In the genomic region with DNA sequence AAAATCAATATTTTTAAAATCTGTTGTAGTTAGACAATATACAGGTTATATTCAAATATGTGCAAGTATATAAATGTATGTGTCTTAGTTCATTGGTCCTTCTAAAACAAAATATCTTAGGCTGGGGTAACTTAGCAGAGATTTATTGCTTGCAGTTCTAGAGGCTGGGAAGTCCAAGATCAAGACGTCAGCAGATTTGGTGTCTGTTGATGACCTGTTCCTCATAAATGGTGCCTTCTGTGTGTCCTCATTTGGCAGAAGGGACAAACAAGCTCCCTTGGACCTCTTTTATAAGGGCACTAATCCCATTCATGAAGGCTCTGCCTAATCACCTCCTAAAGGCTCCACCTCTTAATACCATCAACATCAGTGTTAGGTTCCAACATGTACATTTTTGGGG, we compare ENCODE assay signal across 31 cellular contexts. TPM values are rescaled to one million over a fixed set of nuclear protein-coding genes. Genes with fewer than 3 reads are reported as not detected.
DNase-seq lines count a peak whose midpoint lies in the region; ATAC-seq, FAIRE-seq and TF ChIP-seq lines count a peak whose summit lies in the region.
"Had no signal": no experiment of that assay in that cellular context is flagged by ENCODE, and none has a peak within 500 bp of the region (broad histone marks: within the 10 kb centered on the region; RNA-seq: fewer than 3 reads in every experiment).

No MANE protein-coding gene starts in this region.

- no peak for TF ChIP-seq RAD21 in HepG2 (CRISPR knock-in tag; IDR thresholded peaks at IDR 0.05)

- H2AFZ ChIP-seq in HepG2 (ENCODE audit: low read length): no peak overlapping the region

- DNase-seq in HepG2 (ENCODE audit: low spot score) (no peak), right lobe of liver (no peak), AG20443 (ENCODE audit: low spot score) (no peak)
- DNase-seq: 8988T; ACHN; AML-193; BE2C; C1 segment of cervical spinal cord; Caco-2; Calu3; CD4-positive, alpha-beta memory T cell; CD4-positive, alpha-beta T cell; CD4-positive, CD25-positive, alpha-beta regulatory T cell; CD8-positive, alpha-beta memory T cell; CD8-positive, alpha-beta T cell; COR-L47; DMS 273 treated with DMSO at 0.1 percent for 48 hours; DMS153; DMS53; DMS79; DMS79 treated with DMSO at 0.1 percent for 48 hours; DND-41; EL had no signal

- H3K4me3 ChIP-seq in HepG2 (replicated peaks in 1 of 3; ENCODE audit: insufficient read depth in 1 of 3, low read depth in 2 of 3, low read length in 3 of 3) (no peak overlapping the region), right lobe of liver (no peak overlapping the region), HEK293 (ENCODE audit: low read depth, low read length) (no peak overlapping the region)
- H3K4me3 ChIP-seq: A549; BLaER1; BLaER1 treated with 17β-estradiol and CSF1 and Interleukin-3, amounts not matched to agents 10 nM and 100 nM had no signal

- no peak for FAIRE-seq in HepG2 (lab: Jason Lieb, UNC)
- FAIRE-seq: A204.1, A549, D721Med had no signal

- H3K36me3 ChIP-seq in HepG2 (replicated peaks in 1 of 2; ENCODE audit: control insufficient read depth in 1 of 2, insufficient read depth in 2 of 2, low read length in 2 of 2) (no peaks in the 10 kb centered on the region; a peak in 1 of 5 replicates), right lobe of liver (no peaks in the 10 kb centered on the region), HEK293 (ENCODE audit: control insufficient read depth in 2 of 2, insufficient read depth in 1 of 2, low read length in 2 of 2) (peaks cover 0 to 4% of the 10 kb centered on the region in 2 experiments; a peak in 2 of 3 replicates)
- H3K36me3 ChIP-seq: BE2C had no signal

- no peak for TF ChIP-seq EP300 in HepG2 (IDR thresholded peaks at IDR 0.05; ENCODE audit: low read depth in 2 of 2, low read length in 2 of 2)
- TF ChIP-seq EP300 in HepG2 (CRISPR knock-in tag; IDR thresholded peaks at IDR 0.05; ENCODE audit: borderline replicate concordance): no peak

- TF ChIP-seq POLR2A in HepG2 (IDR thresholded peaks at IDR 0.05; ENCODE audit: insufficient read depth in 1 of 2, low read depth in 2 of 2, low read length in 2 of 2) (no peak), right lobe of liver (IDR thresholded peaks at IDR 0.05) (no peak)

- H3K27me3 ChIP-seq in HepG2 (ENCODE audit: control insufficient read depth in 1 of 2, insufficient read depth in 2 of 2, low read length in 2 of 2) (no peaks in the 10 kb centered on the region), right lobe of liver (no peaks in the 10 kb centered on the region)
- H3K27me3 ChIP-seq: BE2C; BLaER1; BLaER1 treated with 17β-estradiol and CSF1 and Interleukin-3, amounts not matched to agents 10 nM and 100 nM had no signal

- WGBS in HepG2 (ENCODE audit: low lambda C conversion rate): 100% methylated on average over 1 of the region's 1 CpG
- 100% methylated on average over 1 of the region's 1 CpG for WGBS in right lobe of liver (ENCODE audit: insufficient coverage, low coverage, low lambda C conversion rate, missing lambda C conversion rate)

- ATAC-seq in HepG2: no peak
- no peak for ATAC-seq in right lobe of liver
- ATAC-seq: A549; CD8-positive, alpha-beta T cell had no signal

- CTCF ChIA-PET in HepG2 (lab: Yijun Ruan, JAX; ENCODE audit: low intra/inter-chr PET ratio, low total read pairs) (no interaction called here), HEK293 (lab: Yijun Ruan, JAX) (no interaction called here)

- no peaks in the 10 kb centered on the region for H4K20me1 ChIP-seq in HepG2 (ENCODE audit: insufficient read depth, low read length)

- in situ Hi-C loops in HepG2 (cut with HindIII; ENCODE audit: extremely low pct_ligation_motif_present, low pct_unique_long_range_greater_than_20kb): no loop called here

- TF ChIP-seq CTCF in HepG2 (CRISPR knock-in tag; IDR thresholded peaks at IDR 0.05): no peak
- no peak for TF ChIP-seq CTCF in right lobe of liver (IDR thresholded peaks at IDR 0.05)
- TF ChIP-seq CTCF in HEK293 (tag by site-specific recombination; IDR thresholded peaks at IDR 0.05): no peak

- intact Hi-C loops in HepG2 (cut with micrococcal nuclease; ENCODE audit: unreplicated experiment): no loop called here
- intact Hi-C loops in right lobe of liver (cut with DNase I): no loop called here

- no peak overlapping the region for H3K4me2 ChIP-seq in HepG2 (ENCODE audit: low read depth, low read length)
- H3K4me2 ChIP-seq: A549; BLaER1; BLaER1 treated with 17β-estradiol and CSF1 and Interleukin-3, amounts not matched to agents 10 nM and 100 nM had no signal

- H3K4me1 ChIP-seq in HepG2 (ENCODE audit: insufficient read depth, low read length): no peaks in the 10 kb centered on the region
- no peaks in the 10 kb centered on the region for H3K4me1 ChIP-seq in right lobe of liver
- H3K4me1 ChIP-seq in HEK293 (ENCODE audit: control insufficient read depth, insufficient read depth, low read length): no peaks in the 10 kb centered on the region
- H3K4me1 ChIP-seq: BE2C, BLaER1, Caco-2 had no signal

- no peak overlapping the region for H3K9ac ChIP-seq in HepG2 (ENCODE audit: insufficient read depth, low read depth, low read length)
- H3K9ac ChIP-seq: BLaER1; BLaER1 treated with 17β-estradiol and CSF1 and Interleukin-3, amounts not matched to agents 10 nM and 100 nM had no signal

- no peaks in the 10 kb centered on the region for H3K9me3 ChIP-seq in HepG2 (ENCODE audit: low read length)
- H3K9me3 ChIP-seq in right lobe of liver: no peaks in the 10 kb centered on the region
- H3K9me3 ChIP-seq in HEK293 (ENCODE audit: control insufficient read depth, insufficient read depth, low read depth, low read length): no peaks in the 10 kb centered on the region
- H3K9me3 ChIP-seq: A549, BE2C had no signal

- no TSS peak for BruUV-seq in HepG2 (replicated peaks; lab: Mats Ljungman, UMichigan)

- H3K79me2 ChIP-seq in HepG2 (ENCODE audit: insufficient read depth, low read length): peaks cover 10% of the 10 kb centered on the region

- no peak overlapping the region for H3K27ac ChIP-seq in HepG2 (ENCODE audit: extremely low read length, insufficient read depth, low read length)
- H3K27ac ChIP-seq in right lobe of liver: no peak overlapping the region
- no peak overlapping the region for H3K27ac ChIP-seq in HEK293 (ENCODE audit: extremely low read depth, low read depth, low read length)
- H3K27ac ChIP-seq: 22Rv1; A549; BLaER1; BLaER1 treated with 17β-estradiol and CSF1 and Interleukin-3, amounts not matched to agents 10 nM and 100 nM; C4-2B had no signal

- POLR2A ChIA-PET in HepG2 (lab: Yijun Ruan, JAX): no interaction called here
- POLR2A ChIA-PET in HEK293 (lab: Yijun Ruan, JAX): no interaction called here

TF ChIP-seq in HEK293, 187 proteins besides CTCF, POLR2A, EP300 and RAD21:
- TF ChIP-seq ZNF792 (tag by site-specific recombination; IDR thresholded peaks at IDR 0.05): no peak
- TF ChIP-seq ZFP37 (tag by site-specific recombination; IDR thresholded peaks at IDR 0.05): no peak
- TF ChIP-seq SETDB1 (IDR thresholded peaks at IDR 0.05; ENCODE audit: insufficient read length, low read length): peak; percentile 78
- TF ChIP-seq ZNF112 (tag by site-specific recombination; IDR thresholded peaks at IDR 0.05): no peak

RNA-seq across cellular contexts. Expression of a gene that starts 31.3 kb away (rescaled TPM):
- total RNA-seq in HepG2 (2016; rRNA removed; fragmentation: Illumina TruSeq; extraction: Trizol): 25.6 and 28.4 TPM in 2 replicates
- 44.8 and 46.3 TPM in 2 replicates for total RNA-seq in HepG2 (2016; cell fraction: cytosol; rRNA removed; fragmentation: Illumina TruSeq; extraction: Trizol; ENCODE audit: low read depth)
- total RNA-seq in HepG2 (2016; cell fraction: insoluble cytoplasmic fraction; rRNA removed; fragmentation: Illumina TruSeq; extraction: Trizol): 21.9 and 28.8 TPM in 2 replicates
- total RNA-seq in HepG2 (2016; cell fraction: membrane; rRNA removed; fragmentation: Illumina TruSeq; extraction: Trizol): 68.2 and 73.5 TPM in 2 replicates
- total RNA-seq in HepG2 (2016; cell fraction: nucleus; rRNA removed; fragmentation: Illumina TruSeq; extraction: Trizol): 23.7 and 25.0 TPM in 2 replicates
- 25.7 and 32.4 TPM in 2 replicates for polyA plus RNA-seq in HepG2 (2011; rRNA removed)
- 31.0 and 32.8 TPM in 2 replicates for polyA plus RNA-seq in HepG2 (2011; cell fraction: cytosol; rRNA removed)
- 71.0 and 77.5 TPM in 2 replicates for polyA plus RNA-seq in HepG2 (2011; cell fraction: nucleus; rRNA removed)
- polyA plus RNA-seq in HepG2 (2012): 45.1 and 50.7 TPM in 2 replicates
- polyA plus RNA-seq in HepG2 (2016; cell fraction: cytosol; fragmentation: Illumina TruSeq; extraction: Trizol; ENCODE audit: low read depth): 96.9 and 104 TPM in 2 replicates
- 42.9 and 54.1 TPM in 2 replicates for polyA plus RNA-seq in HepG2 (2016; cell fraction: insoluble cytoplasmic fraction; fragmentation: Illumina TruSeq; extraction: Trizol; ENCODE audit: low read depth)
- polyA plus RNA-seq in HepG2 (2016; cell fraction: membrane; fragmentation: Illumina TruSeq; extraction: Trizol; ENCODE audit: low read depth): 133 and 138 TPM in 2 replicates
- polyA plus RNA-seq in HepG2 (2016; cell fraction: nucleus; fragmentation: Illumina TruSeq; extraction: Trizol; ENCODE audit: insufficient read depth, low read depth): 55.9 and 61.1 TPM in 2 replicates
- polyA minus RNA-seq in HepG2 (2011; rRNA and poly(A)+ RNA removed; ENCODE audit: low replicate concordance): 25.3 and 47.5 TPM in 2 replicates
- polyA minus RNA-seq in HepG2 (2011; cell fraction: cytosol; rRNA and poly(A)+ RNA removed): 18.2 and 21.5 TPM in 2 replicates
- 43.9 and 45.2 TPM in 2 replicates for polyA minus RNA-seq in HepG2 (2011; cell fraction: nucleus; rRNA and poly(A)+ RNA removed)
- 10 to 100 TPM in 3 of 6 experiments, 1 to 10 TPM in 3; 5.2 to 13.9 (median 8.9) TPM for total RNA-seq in right lobe of liver
